10 cellular contexts compared by ENCODE assay signal in genomic region chr6:90425161-90425641, GRCh38.
DNase-seq lines count a peak whose midpoint lies in the region; ATAC-seq and TF ChIP-seq lines count a peak whose summit lies in the region.
"Had no signal": no experiment of that assay in that cellular context is flagged by ENCODE, and none has a peak within 500 bp of the region (broad histone marks: within the 10 kb centered on the region; RNA-seq: fewer than 3 reads in every experiment).

No MANE protein-coding gene starts in this region.

- H3K36me3 ChIP-seq in SK-N-SH (replicated peaks in 1 of 2; ENCODE audit: control insufficient read depth in 1 of 2, insufficient read depth in 2 of 2, low read length in 1 of 2): no peaks in the 10 kb centered on the region

- no peak for TF ChIP-seq RAD21 in SK-N-SH (IDR thresholded peaks at IDR 0.05; ENCODE audit: low read length)

- no peaks in the 10 kb centered on the region; a peak in 1 of 4 replicates for H3K4me1 ChIP-seq in SK-N-SH (ENCODE audit: control insufficient read depth in 1 of 2, insufficient read depth in 2 of 2, low read depth in 1 of 2, low read length in 1 of 2)

- H3F3A ChIP-seq in SK-N-SH (replicated peaks; ENCODE audit: insufficient read depth): no peaks in the 10 kb centered on the region

- no peaks in the 10 kb centered on the region for H3K9me2 ChIP-seq in SK-N-SH

- no peaks in the 10 kb centered on the region for H3K79me2 ChIP-seq in SK-N-SH (ENCODE audit: insufficient read depth)

- peaks cover 6% of the 10 kb centered on the region; the same call in 1 of the 2 replicates for H3K9me3 ChIP-seq in SK-N-SH

- H3K27ac ChIP-seq in SK-N-SH (ENCODE audit: low read depth in 2 of 2, low read length in 1 of 2): no peak overlapping the region

- no peak overlapping the region for H3K9ac ChIP-seq in SK-N-SH

- TF ChIP-seq EP300 in SK-N-SH (IDR thresholded peaks at IDR 0.05; ENCODE audit: borderline replicate concordance in 1 of 2, low read depth in 1 of 2, low read length in 1 of 2): no peak

- CTCF ChIA-PET in SK-N-SH (lab: Yijun Ruan, JAX): interaction anchor here (0.6 to 6.6 kb wide), 4 partner anchors 25 to 484 kb away, joined by 3 to 35 read pairs (median 4); no protein-coding TSS in a partner anchor

- no peak overlapping the region for H2AFZ ChIP-seq in SK-N-SH (ENCODE audit: low read depth)

- H3K4me3 ChIP-seq in SK-N-SH (ENCODE audit: low read depth in 2 of 2, low read length in 1 of 2): no peak overlapping the region
- H3K4me3 ChIP-seq: lung had no signal

- no peaks in the 10 kb centered on the region for H4K20me1 ChIP-seq in SK-N-SH (ENCODE audit: insufficient read depth)

- POLR2A ChIA-PET in SK-N-SH (lab: Yijun Ruan, JAX): no interaction called here

- no peak overlapping the region for H3K4me2 ChIP-seq in SK-N-SH

- no peaks in the 10 kb centered on the region for H3K27me3 ChIP-seq in SK-N-SH (ENCODE audit: insufficient read depth)

- WGBS in SK-N-SH (ENCODE audit: low lambda C conversion rate): 65% methylated on average over 5 of the region's 5 CpGs

- ATAC-seq in GM18508 (IDR thresholded peaks at IDR 0.05; ENCODE audit: insufficient read depth, unreplicated experiment) (peak; percentile 97), GM21447 (IDR thresholded peaks at IDR 0.05; ENCODE audit: unreplicated experiment) (peak; percentile 99), HG03378 (IDR thresholded peaks at IDR 0.05; ENCODE audit: unreplicated experiment) (peak; percentile 99)

- no peak for TF ChIP-seq CTCF in SK-N-SH (IDR thresholded peaks at IDR 0.05)

- peak; percentile 36 for DNase-seq in central memory CD4-positive, alpha-beta T cell
- DNase-seq in SK-N-SH: no peak
- no peak for DNase-seq in DMS153 treated with DMSO at 0.1 percent for 48 hours (lab: John Stamatoyannopoulos, UW; ENCODE audit: unreplicated experiment)
- no peak for DNase-seq in kidney tubule cell (ENCODE audit: low spot score)
- DNase-seq in NCI-H187 (lab: John Stamatoyannopoulos, UW): no peak
- DNase-seq: NCI-H187 treated with DMSO at 0.1 percent for 48 hours had no signal

TF ChIP-seq in SK-N-SH, 30 proteins besides CTCF, POLR2A, EP300 and RAD21:
- TF ChIP-seq EZH2phosphoT487 (IDR thresholded peaks at IDR 0.05; ENCODE audit: borderline replicate concordance, low read depth): no peak
- no peak for TF ChIP-seq SIN3A (IDR thresholded peaks at IDR 0.05; ENCODE audit: borderline replicate concordance, low read depth, low read length)
- TF ChIP-seq USF1 (IDR thresholded peaks at IDR 0.05; ENCODE audit: borderline replicate concordance, low read depth): no peak
- no peak for TF ChIP-seq FOXM1 (IDR thresholded peaks at IDR 0.05; ENCODE audit: low read depth)
- TF ChIP-seq USF2 (IDR thresholded peaks at IDR 0.05; ENCODE audit: borderline replicate concordance, low read depth, low read length): no peak
- TF ChIP-seq FOXJ3 (CRISPR knock-in tag; IDR thresholded peaks at IDR 0.05): no peak
- no peak for TF ChIP-seq PBX3 (IDR thresholded peaks at IDR 0.05)
- no peak for TF ChIP-seq MAX (IDR thresholded peaks at IDR 0.05; ENCODE audit: low read depth)
- no peak for TF ChIP-seq RXRA (IDR thresholded peaks at IDR 0.05; ENCODE audit: borderline replicate concordance, low read depth)
- no peak for TF ChIP-seq GABPA (IDR thresholded peaks at IDR 0.05; ENCODE audit: low read depth)
- no peak for TF ChIP-seq FOSL2 (IDR thresholded peaks at IDR 0.05; ENCODE audit: borderline replicate concordance, low read depth)
- no peak for TF ChIP-seq GATA2 (CRISPR knock-in tag; IDR thresholded peaks at IDR 0.05)
- no peak for TF ChIP-seq YY1 (IDR thresholded peaks at IDR 0.05; ENCODE audit: low read depth)
- no peak for TF ChIP-seq RCOR1 (IDR thresholded peaks at IDR 0.05; ENCODE audit: low read length)
- TF ChIP-seq ELF1 (IDR thresholded peaks at IDR 0.05): no peak
TF ChIP-seq in SK-N-SH: peak in this region for 0.
